Comparison of ENCODE assay signal across 8 cellular contexts in genomic region chr5:142014911-142015584, GRCh38. TPM values are rescaled to one million over a fixed set of nuclear protein-coding genes. Genes with fewer than 3 reads are reported as not detected.
DNase-seq lines count a peak whose midpoint lies in the region; ATAC-seq and TF ChIP-seq lines count a peak whose summit lies in the region.

No MANE protein-coding gene starts in this region.

- H3K4me3 Mint-ChIP-seq in T-helper 2 cell treated with Interferon-gamma antibody and Interleukin-4, amounts not matched to agents 5 μg/mL and 100 μg/mL, for 36 hours, result peak overlapping the region; percentile 72

- H3K36me3 Mint-ChIP-seq in T-helper 2 cell treated with Interferon-gamma antibody and Interleukin-4, amounts not matched to agents 5 μg/mL and 100 μg/mL, for 36 hours (ENCODE audit: low read depth), result peaks cover 4% of the 10 kb centered on the region

- no peaks in the 10 kb centered on the region for H3K27me3 Mint-ChIP-seq in T-helper 2 cell treated with Interferon-gamma antibody and Interleukin-4, amounts not matched to agents 5 μg/mL and 100 μg/mL, for 36 hours (ENCODE audit: low read depth)

- peaks cover under 1% of the 10 kb centered on the region for H3K9me3 Mint-ChIP-seq in T-helper 2 cell treated with Interferon-gamma antibody and Interleukin-4, amounts not matched to agents 5 μg/mL and 100 μg/mL, for 36 hours

- H3K27ac ChIP-seq in body of pancreas, result peak overlapping the region in 3 of 4 donors; percentile 34 to 87 (median 50)

- no peaks in the 10 kb centered on the region for H3K36me3 ChIP-seq in body of pancreas (replicated peaks in 1 of 2; ENCODE audit: insufficient read depth in 1 of 2, low read depth in 2 of 2)

- peak; percentile 40 for TF ChIP-seq CTCF in AG09319 (IDR thresholded peaks at IDR 0.05; ENCODE audit: low read depth, low read length)
- peak; percentile 69 for TF ChIP-seq CTCF in LNCAP (IDR thresholded peaks at IDR 0.05)
- peak; percentile 24 to 80 (median 69) for TF ChIP-seq CTCF in body of pancreas (IDR thresholded peaks at IDR 0.05)

- no peaks in the 10 kb centered on the region for H3K9me3 ChIP-seq in body of pancreas

- WGBS in body of pancreas, 2 donors, result 36 to 40% methylated on average over 7 of the region's 7 CpGs

- DNase-seq in AG09319 (ENCODE audit: extremely low read depth, low read depth), result no peak
- DNase-seq in T-helper 2 cell treated with Interferon-gamma antibody and Interleukin-4, amounts not matched to agents 5 μg/mL and 100 μg/mL, for 36 hours (ENCODE audit: low spot score), result peak; percentile 57
- peak; percentile 33 to 67 (median 48) for DNase-seq in body of pancreas
- DNase-seq in kidney glomerular epithelial cell (lab: John Stamatoyannopoulos, UW), result peak; percentile 60
- DNase-seq in stimulated activated CD4-positive, alpha-beta T cell treated with anti-CD3 and anti-CD28 coated beads, TNF-alpha, amount 100 ng/mL, for 24 hours (ENCODE audit: low read depth in 3 of 3), result peak in 2 of 3 experiments; percentile 52 to 62
- no peak for DNase-seq in left colon

- ATAC-seq in GM18519 (IDR thresholded peaks at IDR 0.05; ENCODE audit: low FRiP score, unreplicated experiment) (peak; percentile 33), body of pancreas (peak; percentile 29), left colon (no peak)

- H3K27me3 ChIP-seq in body of pancreas, result no peaks in the 10 kb centered on the region

- no peak for TF ChIP-seq POLR2A in body of pancreas (IDR thresholded peaks at IDR 0.05)

- H3K4me1 ChIP-seq in body of pancreas, result peaks cover 27% of the 10 kb centered on the region

- H3K27ac Mint-ChIP-seq in T-helper 2 cell treated with Interferon-gamma antibody and Interleukin-4, amounts not matched to agents 5 μg/mL and 100 μg/mL, for 36 hours, result peak overlapping the region; percentile 91

- H3K4me3 ChIP-seq in body of pancreas, result no peak overlapping the region

- H3K4me1 Mint-ChIP-seq in T-helper 2 cell treated with Interferon-gamma antibody and Interleukin-4, amounts not matched to agents 5 μg/mL and 100 μg/mL, for 36 hours (ENCODE audit: low read depth), result peaks cover 62% of the 10 kb centered on the region

- intact Hi-C loops in body of pancreas (cut with DNase I), result no loop called here
- intact Hi-C loops in left colon (cut with DNase I, micrococcal nuclease), result loop anchor here in 1 of 2 donors (5.0 kb wide), 1 partner anchor 127 kb away; no protein-coding TSS in a partner anchor

RNA-seq across cellular contexts. Expression of gene GNPDA1, which starts 2.2 kb away (rescaled TPM):
- total RNA-seq in body of pancreas, result 10 to 100 TPM; 11.4 to 42.2 TPM
- 10 to 100 TPM; 15.0 to 16.6 TPM for total RNA-seq in left colon

RNA-seq across cellular contexts. Expression of gene RNF14, which starts 46.1 kb away (rescaled TPM):
- total RNA-seq in body of pancreas (10 to 100 TPM; 29.3 to 44.2 TPM), left colon (10 to 100 TPM; 69.3 to 72.0 TPM)

RNA-seq across cellular contexts. Expression of gene PCDH12, which starts 57.0 kb away (rescaled TPM):
- total RNA-seq in body of pancreas (1 to 10 TPM; 1.6 to 2.9 TPM), left colon (1 to 10 TPM in 1 of 2 donors, under 1 TPM in 1; 0.95 to 2.1 TPM)

Comparison
In these comparisons a context has a peak if more than half of its experiments do, and no peak if none do; other contexts are left out.
1. DNase-seq: peak in T-helper 2 cell treated with Interferon-gamma antibody and Interleukin-4, amounts not matched to agents 5 μg/mL and 100 μg/mL, for 36 hours (single experiment), body of pancreas (4 of 4), kidney glomerular epithelial cell (single experiment) and stimulated activated CD4-positive, alpha-beta T cell treated with anti-CD3 and anti-CD28 coated beads, TNF-alpha, amount 100 ng/mL, for 24 hours (2 of 3); none in AG09319 (single experiment) and left colon (0 of 2).
2. Peak in every context shown above with its lines, with median percentiles within 50 percentile points of each other: CTCF ChIP-seq.